Comparison of ENCODE assay signal across 22 cellular contexts in the genomic region with DNA sequence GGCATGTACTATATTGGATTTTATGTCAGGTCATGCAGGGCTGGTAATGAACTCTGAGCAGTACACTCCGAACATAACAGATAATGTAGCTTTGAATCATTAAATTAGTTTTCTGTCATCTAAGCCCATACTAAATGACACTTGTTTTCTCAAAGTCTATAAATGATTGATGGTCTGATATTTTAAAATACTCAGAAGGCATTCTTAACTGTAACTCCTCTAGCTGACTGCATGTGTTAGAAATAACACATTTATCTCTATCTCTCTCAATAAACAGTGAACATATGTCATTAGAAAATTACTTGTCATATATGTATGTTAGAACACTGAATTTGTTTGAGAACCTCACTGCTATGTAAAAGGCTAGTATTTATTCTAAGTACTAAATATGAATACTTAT.
DNase-seq lines count a peak whose midpoint lies in the region; ATAC-seq and TF ChIP-seq lines count a peak whose summit lies in the region.
"Had no signal": no experiment of that assay in that cellular context is flagged by ENCODE, and none has a peak within 500 bp of the region (broad histone marks: within the 10 kb centered on the region; RNA-seq: fewer than 3 reads in every experiment).

No MANE protein-coding gene starts in this region.

- peak overlapping the region; percentile 28 for H2AFZ ChIP-seq in SU-DHL-6 (ENCODE audit: low read depth, low read length, severe bottlenecking)

- H3K27me3 ChIP-seq in SU-DHL-6 (ENCODE audit: low read length), result no peaks in the 10 kb centered on the region
- H3K27me3 ChIP-seq: BE2C, BLaER1 had no signal

- H4K20me1 ChIP-seq in SU-DHL-6 (ENCODE audit: low read depth, low read length), result no peaks in the 10 kb centered on the region
- H4K20me1 ChIP-seq: BLaER1 had no signal

- no peak overlapping the region for H3K9ac ChIP-seq in SU-DHL-6 (ENCODE audit: low read length)
- H3K9ac ChIP-seq: BLaER1 had no signal

- no peaks in the 10 kb centered on the region for H3F3A ChIP-seq in SU-DHL-6 (ENCODE audit: insufficient read depth)

- CTCF ChIA-PET in HEK293T (lab: Yijun Ruan, JAX), result no interaction called here

- no peak overlapping the region for H3K4me2 ChIP-seq in SU-DHL-6 (ENCODE audit: low read depth, low read length, poor library complexity, severe bottlenecking)
- H3K4me2 ChIP-seq: BLaER1 had no signal

- TF ChIP-seq CTCF in SU-DHL-6 (IDR thresholded peaks at IDR 0.05; ENCODE audit: insufficient read depth, low read length, poor library complexity, severe bottlenecking), result no peak

- POLR2A ChIA-PET in HEK293T (lab: Yijun Ruan, JAX), result no interaction called here

- H3K36me3 ChIP-seq in SU-DHL-6 (ENCODE audit: low read length), result no peaks in the 10 kb centered on the region
- H3K36me3 ChIP-seq: BE2C, BLaER1 had no signal

- no peak for ATAC-seq in HG02763 (IDR thresholded peaks at IDR 0.05; ENCODE audit: unreplicated experiment)
- ATAC-seq: GM12878 had no signal

- no peak for DNase-seq in HEK293T (ENCODE audit: extremely low spot score)
- no peak for DNase-seq in caudate nucleus (lab: John Stamatoyannopoulos, UW)
- no peak for DNase-seq in NK-92 treated with Interleukin-12 subunit alpha and Interleukin-12 subunit beta, amount 100 ng/mL, for 24 hours (lab: John Stamatoyannopoulos, UW)
- DNase-seq: 8988T; ACHN; BE2C; C1 segment of cervical spinal cord; CD4-positive, alpha-beta memory T cell; CD4-positive, CD25-positive, alpha-beta regulatory T cell; CD8-positive, alpha-beta memory T cell; COR-L47; DMS 273 treated with DMSO at 0.1 percent for 48 hours; DMS153; DMS53; DMS79; DND-41; EL; GDM1 had no signal

- H3K9me3 ChIP-seq in SU-DHL-6 (ENCODE audit: insufficient read depth, low read length), result no peaks in the 10 kb centered on the region
- H3K9me3 ChIP-seq: BE2C, BLaER1 had no signal

- H3K79me2 ChIP-seq in SU-DHL-6 (ENCODE audit: insufficient read depth, low read length), result no peaks in the 10 kb centered on the region

- H3K27ac ChIP-seq in SU-DHL-6 (ENCODE audit: low read depth, low read length), result no peak overlapping the region
- no peak overlapping the region for H3K27ac ChIP-seq in caudate nucleus (ENCODE audit: low read depth, low read length)
- H3K27ac ChIP-seq: BLaER1 had no signal

- H3K9me2 ChIP-seq in SU-DHL-6 (replicated peaks; ENCODE audit: insufficient read depth, low read length), result no peaks in the 10 kb centered on the region

- no peak overlapping the region for H3K4me3 ChIP-seq in SU-DHL-6 (ENCODE audit: insufficient read depth, low read length, poor library complexity, severe bottlenecking)
- H3K4me3 ChIP-seq: BLaER1, GM12878 had no signal

TF ChIP-seq in HEK293T, 16 proteins besides CTCF, POLR2A, EP300 and RAD21:
- peak; percentile 52; the same call in 1 of the 2 replicates for TF ChIP-seq PKNOX1 (IDR thresholded peaks at IDR 0.05)
- TF ChIP-seq CTBP1 (IDR thresholded peaks at IDR 0.05; ENCODE audit: borderline replicate concordance), result no peak
